17 cellular contexts compared by ENCODE assay signal in the genomic region with DNA sequence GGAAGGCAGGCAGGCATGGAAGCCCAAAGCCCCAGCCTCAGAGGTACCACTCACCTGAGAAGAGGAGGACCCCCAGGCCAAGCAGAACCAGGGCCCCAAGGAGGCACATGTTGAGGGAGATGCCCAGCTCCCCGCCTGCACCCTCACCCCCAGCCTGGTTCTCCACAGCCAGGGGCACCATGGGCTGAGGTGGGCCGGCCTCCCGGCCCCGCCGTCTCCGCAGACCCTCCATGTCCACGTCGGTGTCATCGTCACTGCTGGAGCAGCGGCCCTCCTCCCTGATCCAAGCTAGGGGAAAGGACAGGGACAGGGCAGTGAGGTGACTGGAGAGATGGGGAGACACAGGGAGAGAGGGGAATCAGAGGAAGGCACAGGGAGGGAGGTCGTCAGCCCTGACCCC.
"Had no signal": no experiment of that assay in that cellular context is flagged by ENCODE, and none has a peak within 500 bp of the region (broad histone marks: within the 10 kb centered on the region; RNA-seq: fewer than 3 reads in every experiment).

No MANE protein-coding gene starts in this region.

- H3K4me3 ChIP-seq: prostate gland had no signal

- H3K36me3 Mint-ChIP-seq: brain, WTC11 had no signal

- H3K27me3 Mint-ChIP-seq: activated naive CD4-positive, alpha-beta T cell treated with anti-CD3 and anti-CD28 coated beads, Interleukin-2, amount 50 U/mL, for 24 hours; brain; stimulated activated naive CD8-positive, alpha-beta T cell treated with anti-CD3 and anti-CD28 coated beads, Interleukin-15, amount 100 ng/mL, for 72 hours; type B pancreatic cell had no signal

- H3K27ac ChIP-seq: prostate gland had no signal

- ATAC-seq: right cardiac atrium; stimulated activated naive CD8-positive, alpha-beta T cell treated with anti-CD3 and anti-CD28 coated beads, Interleukin-15, amount 100 ng/mL, for 72 hours; WTC11 had no signal

- H3K27ac Mint-ChIP-seq: WTC11 had no signal

- H3K36me3 ChIP-seq: prostate gland had no signal

- H3K9me3 Mint-ChIP-seq: activated naive CD4-positive, alpha-beta T cell treated with anti-CD3 and anti-CD28 coated beads, Interleukin-2, amount 50 U/mL, for 24 hours; activated T-helper 2 cell treated with anti-CD3 and anti-CD28 coated beads, Interferon-gamma antibody, Interleukin-2, Interleukin-4, amounts not matched to agents 10 μg/mL and 5 μg/mL and 100 μg/mL, durations not matched to agents 14 hours and 24 hours and 36 hours; brain; nephron; stimulated activated naive CD8-positive, alpha-beta T cell treated with anti-CD3 and anti-CD28 coated beads, Interleukin-15, amount 100 ng/mL, for 72 hours; T-helper 1 cell treated with Interleukin-12 subunit alpha and Interleukin-12 subunit beta and Interleukin-4 antibody, amounts not matched to agents 30 μg/mL and 1 μg/mL, for 36 hours; type B pancreatic cell; WTC11 had no signal

- H3K4me1 ChIP-seq: prostate gland had no signal

- H3K9me3 ChIP-seq: prostate gland had no signal

- DNase-seq: activated CD4-positive, alpha-beta T cell treated with anti-CD3 and anti-CD28 coated beads for 48 hours; central memory CD4-positive, alpha-beta T cell; islet precursor cell; mesenchymal stem cell; SIG-M5; small intestine; stimulated activated CD4-positive, alpha-beta T cell treated with anti-CD3 and anti-CD28 coated beads, Interleukin-4, amount 100 ng/mL, for 24 hours; stimulated activated naive CD8-positive, alpha-beta T cell treated with anti-CD3 and anti-CD28 coated beads, Interleukin-15, amount 100 ng/mL, for 72 hours had no signal

- H3K4me3 Mint-ChIP-seq: brain; nephron; stimulated activated naive CD8-positive, alpha-beta T cell treated with anti-CD3 and anti-CD28 coated beads, Interleukin-15, amount 100 ng/mL, for 72 hours; T-helper 1 cell treated with Interleukin-12 subunit alpha and Interleukin-12 subunit beta and Interleukin-4 antibody, amounts not matched to agents 30 μg/mL and 1 μg/mL, for 36 hours; type B pancreatic cell; WTC11 had no signal
